Comparison of ENCODE assay signal across 36 cellular contexts in the genomic region with DNA sequence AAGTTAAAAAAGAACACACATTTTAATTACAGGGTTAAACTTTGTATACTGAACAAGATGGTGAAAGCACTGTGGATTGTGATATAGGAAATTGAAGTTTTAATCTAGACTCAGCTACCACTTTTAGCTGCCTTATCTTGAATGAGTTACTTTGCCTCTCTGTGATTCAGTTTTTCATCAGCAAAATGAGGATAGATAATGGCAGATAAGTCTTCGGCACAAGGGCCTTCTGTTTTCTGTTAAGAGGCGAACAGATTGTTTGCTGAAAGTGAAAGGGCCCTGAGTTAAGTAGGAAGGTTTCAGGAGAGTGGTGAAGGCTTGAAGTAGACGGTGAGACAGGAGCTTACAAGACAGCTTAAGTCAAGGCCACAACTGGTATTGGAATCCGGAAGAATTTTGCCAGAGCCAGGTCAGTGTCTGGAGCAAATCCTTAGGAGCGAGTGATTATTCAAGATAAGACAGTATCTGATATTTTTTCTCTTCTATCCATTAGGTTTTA. TPM values are rescaled to one million over a fixed set of nuclear protein-coding genes. Genes with fewer than 3 reads are reported as not detected.
"Had no signal": no experiment of that assay in that cellular context is flagged by ENCODE, and none has a peak within 500 bp of the region (broad histone marks: within the 10 kb centered on the region; RNA-seq: fewer than 3 reads in every experiment).

No MANE protein-coding gene starts in this region.

- H3K9me3 ChIP-seq: colonic mucosa, esophagus squamous epithelium, gastroesophageal sphincter had no signal

- H3K4me1 ChIP-seq: colonic mucosa, esophagus squamous epithelium, gastroesophageal sphincter had no signal

- H3K4me3 ChIP-seq: colonic mucosa, esophagus squamous epithelium, gastroesophageal sphincter had no signal

- H3K9me3 Mint-ChIP-seq: activated CD4-positive, alpha-beta memory T cell treated with anti-CD3 and anti-CD28 coated beads for 36 hours; activated CD4-positive, alpha-beta T cell treated with anti-CD3 and anti-CD28 coated beads, Interleukin-2, amount 10 ng/mL, durations not matched to agents 24 days and 14 days; activated naive CD4-positive, alpha-beta T cell treated with anti-CD3 and anti-CD28 coated beads, Interleukin-2, amount 10 ng/mL, durations not matched to agents 7 days and 5 days; activated naive CD4-positive, alpha-beta T cell treated with anti-CD3 and anti-CD28 coated beads, Interleukin-2, amount 50 U/mL, for 72 hours; activated naive CD8-positive, alpha-beta T cell treated with anti-CD3 and anti-CD28 coated beads, Interleukin-2, amount 10 ng/mL, durations not matched to agents 7 days and 5 days; activated T-cell treated with anti-CD3 and anti-CD28 coated beads, Interleukin-2, amount 50 U/mL, for 24 hours; activated T-cell treated with anti-CD3 and anti-CD28 coated beads, Interleukin-2, amount 50 U/mL, for 72 hours; T-helper 2 cell treated with Interferon-gamma antibody and Interleukin-4, amounts not matched to agents 5 μg/mL and 100 μg/mL, for 36 hours had no signal

- H3K27me3 ChIP-seq: brain microvascular endothelial cell, colonic mucosa, esophagus squamous epithelium, gastroesophageal sphincter had no signal

- FAIRE-seq: astrocyte, bronchial epithelial cell, endometrium, endothelial cell of umbilical vein had no signal

- H3K4me3 Mint-ChIP-seq: activated CD4-positive, alpha-beta memory T cell treated with anti-CD3 and anti-CD28 coated beads for 36 hours; activated CD4-positive, alpha-beta T cell treated with anti-CD3 and anti-CD28 coated beads for 36 hours; activated CD4-positive, alpha-beta T cell treated with anti-CD3 and anti-CD28 coated beads, Interleukin-2, amount 10 ng/mL, durations not matched to agents 24 days and 14 days; activated CD8-positive, alpha-beta memory T cell treated with anti-CD3 and anti-CD28 coated beads, Interleukin-2, amount 10 ng/mL, durations not matched to agents 7 days and 5 days; activated CD8-positive, alpha-beta T cell treated with anti-CD3 and anti-CD28 coated beads, Interleukin-2, amount 10 ng/mL, durations not matched to agents 7 days and 5 days; activated naive CD4-positive, alpha-beta T cell treated with anti-CD3 and anti-CD28 coated beads, Interleukin-2, amount 10 ng/mL, durations not matched to agents 7 days and 5 days; activated naive CD8-positive, alpha-beta T cell treated with anti-CD3 and anti-CD28 coated beads, Interleukin-2, amount 10 ng/mL, durations not matched to agents 7 days and 5 days; activated T-cell treated with anti-CD3 and anti-CD28 coated beads, Interleukin-2, amount 50 U/mL, for 24 hours; activated T-cell treated with anti-CD3 and anti-CD28 coated beads, Interleukin-2, amount 50 U/mL, for 72 hours; T-helper 17 cell; T-helper 2 cell treated with Interferon-gamma antibody and Interleukin-4, amounts not matched to agents 5 μg/mL and 100 μg/mL, for 36 hours had no signal

- ATAC-seq: activated CD4-positive, alpha-beta T cell treated with anti-CD3 and anti-CD28 coated beads for 36 hours; activated CD8-positive, alpha-beta memory T cell treated with anti-CD3 and anti-CD28 coated beads, Interleukin-2, amount 10 ng/mL, durations not matched to agents 7 days and 5 days; activated CD8-positive, alpha-beta T cell treated with anti-CD3 and anti-CD28 coated beads, Interleukin-2, amount 10 ng/mL, durations not matched to agents 7 days and 5 days; activated naive CD4-positive, alpha-beta T cell treated with anti-CD3 and anti-CD28 coated beads, Interleukin-2, amount 50 U/mL, for 72 hours; activated T-cell treated with anti-CD3 and anti-CD28 coated beads, Interleukin-2, amount 50 U/mL, for 72 hours; gastroesophageal sphincter; T-helper 17 cell had no signal

- H3K27ac ChIP-seq: brain microvascular endothelial cell, colonic mucosa, epithelial cell of prostate, esophagus squamous epithelium, gastroesophageal sphincter had no signal

- H3K27ac Mint-ChIP-seq: activated CD4-positive, alpha-beta memory T cell treated with anti-CD3 and anti-CD28 coated beads for 36 hours; activated CD4-positive, alpha-beta T cell treated with anti-CD3 and anti-CD28 coated beads for 36 hours; activated CD4-positive, alpha-beta T cell treated with anti-CD3 and anti-CD28 coated beads, Interleukin-2, amount 10 ng/mL, durations not matched to agents 24 days and 14 days; activated CD8-positive, alpha-beta memory T cell treated with anti-CD3 and anti-CD28 coated beads, Interleukin-2, amount 10 ng/mL, durations not matched to agents 7 days and 5 days; activated CD8-positive, alpha-beta T cell treated with anti-CD3 and anti-CD28 coated beads, Interleukin-2, amount 10 ng/mL, durations not matched to agents 7 days and 5 days; activated naive CD4-positive, alpha-beta T cell treated with anti-CD3 and anti-CD28 coated beads, Interleukin-2, amount 10 ng/mL, durations not matched to agents 7 days and 5 days; activated naive CD4-positive, alpha-beta T cell treated with anti-CD3 and anti-CD28 coated beads, Interleukin-2, amount 50 U/mL, for 72 hours; activated naive CD8-positive, alpha-beta T cell treated with anti-CD3 and anti-CD28 coated beads, Interleukin-2, amount 10 ng/mL, durations not matched to agents 7 days and 5 days; activated T-cell treated with anti-CD3 and anti-CD28 coated beads, Interleukin-2, amount 50 U/mL, for 24 hours; T-helper 17 cell; T-helper 2 cell treated with Interferon-gamma antibody and Interleukin-4, amounts not matched to agents 5 μg/mL and 100 μg/mL, for 36 hours had no signal

- H3K27me3 Mint-ChIP-seq: activated CD4-positive, alpha-beta memory T cell treated with anti-CD3 and anti-CD28 coated beads for 36 hours; activated CD4-positive, alpha-beta T cell treated with anti-CD3 and anti-CD28 coated beads for 36 hours; activated CD4-positive, alpha-beta T cell treated with anti-CD3 and anti-CD28 coated beads, Interleukin-2, amount 10 ng/mL, durations not matched to agents 24 days and 14 days; activated CD8-positive, alpha-beta memory T cell treated with anti-CD3 and anti-CD28 coated beads, Interleukin-2, amount 10 ng/mL, durations not matched to agents 7 days and 5 days; activated naive CD4-positive, alpha-beta T cell treated with anti-CD3 and anti-CD28 coated beads, Interleukin-2, amount 10 ng/mL, durations not matched to agents 7 days and 5 days; activated naive CD8-positive, alpha-beta T cell treated with anti-CD3 and anti-CD28 coated beads, Interleukin-2, amount 10 ng/mL, durations not matched to agents 7 days and 5 days; activated T-cell treated with anti-CD3 and anti-CD28 coated beads, Interleukin-2, amount 50 U/mL, for 24 hours; T-helper 17 cell had no signal

- DNase-seq: activated CD4-positive, alpha-beta memory T cell treated with anti-CD3 and anti-CD28 coated beads for 36 hours; activated CD4-positive, alpha-beta T cell treated with anti-CD3 and anti-CD28 coated beads for 36 hours; activated CD4-positive, alpha-beta T cell treated with anti-CD3 and anti-CD28 coated beads, Interleukin-2, amount 10 ng/mL, durations not matched to agents 24 days and 14 days; activated CD4-positive, CD25-positive, alpha-beta regulatory T cell; activated CD4-positive, CD25-positive, alpha-beta regulatory T cell treated with anti-CD3 and anti-CD28 coated beads, Interleukin-2, amount 50 U/mL, for 72 hours; activated CD8-positive, alpha-beta memory T cell treated with anti-CD3 and anti-CD28 coated beads, Interleukin-2, amount 10 ng/mL, durations not matched to agents 7 days and 5 days; activated CD8-positive, alpha-beta memory T cell treated with anti-CD3 and anti-CD28 coated beads, Interleukin-2, amount 50 U/mL, for 4 hours; activated CD8-positive, alpha-beta T cell treated with anti-CD3 and anti-CD28 coated beads, Interleukin-2, amount 10 ng/mL, durations not matched to agents 7 days and 5 days; activated gamma-delta T cell; activated naive CD4-positive, alpha-beta T cell; activated naive CD4-positive, alpha-beta T cell treated with anti-CD3 and anti-CD28 coated beads, Interleukin-2, amount 10 ng/mL, durations not matched to agents 7 days and 5 days; activated naive CD8-positive, alpha-beta T cell treated with anti-CD3 and anti-CD28 coated beads, Interleukin-2, amount 10 ng/mL, durations not matched to agents 7 days and 5 days; activated T-cell treated with anti-CD3 and anti-CD28 coated beads, Interleukin-2, amount 50 U/mL, for 24 hours; activated T-cell treated with anti-CD3 and anti-CD28 coated beads, Interleukin-2, amount 50 U/mL, for 72 hours; amniotic stem cell; anterior cingulate cortex; brain microvascular endothelial cell; caudate nucleus; cerebellar nuclear complex; colonic mucosa; effector CD8-positive, alpha-beta T cell; esophagus squamous epithelium; foreskin melanocyte; head of caudate nucleus; T-helper 1 cell; T-helper 17 cell; T1000 had no signal

RNA-seq across cellular contexts. Expression of a gene that starts 35.0 kb away (rescaled TPM):
- total RNA-seq: activated CD4-positive, alpha-beta T cell treated with anti-CD3 and anti-CD28 coated beads for 36 hours; activated CD4-positive, alpha-beta T cell treated with anti-CD3 and anti-CD28 coated beads, Interleukin-2, amount 10 ng/mL, durations not matched to agents 24 days and 14 days; activated CD8-positive, alpha-beta memory T cell treated with anti-CD3 and anti-CD28 coated beads for 36 hours; activated CD8-positive, alpha-beta memory T cell treated with anti-CD3 and anti-CD28 coated beads, Interleukin-2, amount 10 ng/mL, durations not matched to agents 7 days and 5 days; activated naive CD8-positive, alpha-beta T cell treated with anti-CD3 and anti-CD28 coated beads, Interleukin-2, amount 10 ng/mL, durations not matched to agents 7 days and 5 days; bronchial epithelial cell; T-helper 17 cell had no signal
